ENCODE assay signal across 8 cellular contexts in genomic region chr5:132065351-132065937, GRCh38. TPM values are rescaled to one million over a fixed set of nuclear protein-coding genes. Genes with fewer than 3 reads are reported as not detected.
DNase-seq lines count a peak whose midpoint lies in the region; ATAC-seq, FAIRE-seq and TF ChIP-seq lines count a peak whose summit lies in the region.

No MANE protein-coding gene starts in this region.

- no peak overlapping the region for H2AFZ ChIP-seq in endothelial cell of umbilical vein (ENCODE audit: low read depth, low read length)

- no peaks in the 10 kb centered on the region for H3K27me3 ChIP-seq in endothelial cell of umbilical vein (ENCODE audit: control insufficient read depth in 2 of 2, insufficient read depth in 2 of 2, low read length in 2 of 2)

- dilution Hi-C loops in endothelial cell of umbilical vein (cut with MboI; ENCODE audit: extremely low pct_ligation_motif_present, low sequenced_read_pairs) = no loop called here

- no peaks in the 10 kb centered on the region for H3K9me3 Mint-ChIP-seq in activated CD4-positive, alpha-beta T cell treated with anti-CD3 and anti-CD28 coated beads, Interleukin-2, amount 10 ng/mL, durations not matched to agents 24 days and 14 days
- H3K9me3 Mint-ChIP-seq in naive B cell = no peaks in the 10 kb centered on the region

- ATAC-seq in naive B cell (ENCODE audit: low read depth in 2 of 2) (peak; percentile 46 to 52), sciatic nerve (no peak), HG03521 (IDR thresholded peaks at IDR 0.05; ENCODE audit: unreplicated experiment) (no peak)

- BruUV-seq in endothelial cell of umbilical vein (replicated peaks; lab: Mats Ljungman, UMichigan) = no TSS peak

- H3K36me3 Mint-ChIP-seq in activated CD4-positive, alpha-beta T cell treated with anti-CD3 and anti-CD28 coated beads, Interleukin-2, amount 10 ng/mL, durations not matched to agents 24 days and 14 days (ENCODE audit: low read depth) = no peaks in the 10 kb centered on the region
- no peaks in the 10 kb centered on the region for H3K36me3 Mint-ChIP-seq in naive B cell

- peaks cover 64% of the 10 kb centered on the region for H3K4me1 Mint-ChIP-seq in activated CD4-positive, alpha-beta T cell treated with anti-CD3 and anti-CD28 coated beads, Interleukin-2, amount 10 ng/mL, durations not matched to agents 24 days and 14 days
- peaks cover 8 to 15% (median 12%) of the 10 kb centered on the region in 3 donors for H3K4me1 Mint-ChIP-seq in naive B cell

- CTCF ChIA-PET in endothelial cell of umbilical vein (lab: Charles Lee) = interaction anchor here (0.8 to 3.7 kb wide), 22 partner anchors 8 to 476 kb away, joined by 3 to 32 read pairs (median 4); partner anchors contain the start of genes CSF2, P4HA2 and SLC22A4

- no peak overlapping the region for H3K27ac ChIP-seq in endothelial cell of umbilical vein (ENCODE audit: insufficient read depth, low read depth, low read length)

- intact Hi-C loops in activated CD4-positive, alpha-beta T cell treated with anti-CD3 and anti-CD28 coated beads, Interleukin-2, amount 10 ng/mL, durations not matched to agents 24 days and 14 days (cut with micrococcal nuclease) = loop anchor here (1.0 to 5.0 kb wide), 6 partner anchors 45 to 436 kb away; partner anchors contain the start of gene SLC22A5
- intact Hi-C loops in endothelial cell of umbilical vein (cut with micrococcal nuclease) (loop anchor here (1.0 to 2.0 kb wide), 10 partner anchors 21 to 319 kb away; partner anchors contain the start of genes P4HA2 and SLC22A5), sciatic nerve (cut with DNase I) (no loop called here)

- H3K4me1 ChIP-seq in endothelial cell of umbilical vein (ENCODE audit: control insufficient read depth, extremely low read depth, insufficient read depth, low read length) = peaks cover 5% of the 10 kb centered on the region

- H3K9ac ChIP-seq in endothelial cell of umbilical vein (replicated peaks; ENCODE audit: extremely low read depth, insufficient read depth, low read length) = no peak overlapping the region

- peak overlapping the region; percentile 66 for H3K27ac Mint-ChIP-seq in activated CD4-positive, alpha-beta T cell treated with anti-CD3 and anti-CD28 coated beads, Interleukin-2, amount 10 ng/mL, durations not matched to agents 24 days and 14 days
- H3K27ac Mint-ChIP-seq in naive B cell = peak overlapping the region in 2 of 6 donors; percentile 49 to 61

- peak; percentile 53 for TF ChIP-seq CTCF in D721Med (IDR thresholded peaks at IDR 0.05; ENCODE audit: insufficient read depth, missing control alignments)
- peak; percentile 72 to 75 for TF ChIP-seq CTCF in endothelial cell of umbilical vein (IDR thresholded peaks at IDR 0.05; ENCODE audit: extremely low read depth in 1 of 2, insufficient read depth in 1 of 2, low read depth in 1 of 2, low read length in 2 of 2)

- no peaks in the 10 kb centered on the region for H3K79me2 ChIP-seq in endothelial cell of umbilical vein (ENCODE audit: control insufficient read depth, insufficient read depth, low read length)

- H3K9me1 ChIP-seq in endothelial cell of umbilical vein (replicated peaks; ENCODE audit: control insufficient read depth, extremely low read depth, insufficient read depth, low read length) = no peaks in the 10 kb centered on the region

- POLR2A ChIA-PET in endothelial cell of umbilical vein (lab: Charles Lee) = no interaction called here

- no peak overlapping the region for H3K4me3 Mint-ChIP-seq in activated CD4-positive, alpha-beta T cell treated with anti-CD3 and anti-CD28 coated beads, Interleukin-2, amount 10 ng/mL, durations not matched to agents 24 days and 14 days
- H3K4me3 Mint-ChIP-seq in naive B cell = no peak overlapping the region

- H3K9me3 ChIP-seq in endothelial cell of umbilical vein (replicated peaks; ENCODE audit: control insufficient read depth, insufficient read depth, low read length) = no peaks in the 10 kb centered on the region

- DNase-seq in D721Med (ENCODE audit: insufficient read length, low spot score) (peak; percentile 51), H54 (ENCODE audit: insufficient read length, low spot score) (peak; percentile 78), NCI-H510A (lab: John Stamatoyannopoulos, UW) (peak; percentile 29), endothelial cell of umbilical vein (ENCODE audit: low read depth, low spot score) (peak; percentile 71), naive B cell (no peak), sciatic nerve (ENCODE audit: low spot score) (no peak)
- peak; percentile 86 for DNase-seq in activated CD4-positive, alpha-beta T cell treated with anti-CD3 and anti-CD28 coated beads, Interleukin-2, amount 10 ng/mL, durations not matched to agents 24 days and 14 days

- H3K27me3 Mint-ChIP-seq in activated CD4-positive, alpha-beta T cell treated with anti-CD3 and anti-CD28 coated beads, Interleukin-2, amount 10 ng/mL, durations not matched to agents 24 days and 14 days = no peaks in the 10 kb centered on the region
- no peaks in the 10 kb centered on the region for H3K27me3 Mint-ChIP-seq in naive B cell

- H3K36me3 ChIP-seq in endothelial cell of umbilical vein (ENCODE audit: control insufficient read depth in 2 of 2, extremely low read depth in 1 of 2, insufficient read depth in 2 of 2, low read length in 2 of 2) = no peaks in the 10 kb centered on the region

- TF ChIP-seq POLR2A in H54 (IDR thresholded peaks at IDR 0.05; ENCODE audit: low read depth, low read length) (no peak), endothelial cell of umbilical vein (IDR thresholded peaks at IDR 0.05; ENCODE audit: low read depth, low read length) (no peak)

- no peak overlapping the region for H3K4me3 ChIP-seq in endothelial cell of umbilical vein (replicated peaks in 1 of 3; ENCODE audit: insufficient read depth in 1 of 3, low read depth in 1 of 3, low read length in 3 of 3)

- FAIRE-seq in D721Med (lab: Jason Lieb, UNC) (no peak), H54 (lab: Jason Lieb, UNC) (peak; percentile 15), endothelial cell of umbilical vein (lab: Jason Lieb, UNC) (peak; percentile 84)

- no peaks in the 10 kb centered on the region for H4K20me1 ChIP-seq in endothelial cell of umbilical vein (replicated peaks; ENCODE audit: control insufficient read depth, extremely low read depth, insufficient read depth, low read length)

- no peak overlapping the region for H3K4me2 ChIP-seq in endothelial cell of umbilical vein (ENCODE audit: insufficient read depth, low read length)

TF ChIP-seq in endothelial cell of umbilical vein, 7 proteins besides CTCF, POLR2A, EP300 and RAD21 (continues in another document):
- TF ChIP-seq POLR2AphosphoS5 (IDR thresholded peaks at IDR 0.05; ENCODE audit: insufficient read depth, low read depth, low read length) = no peak
- no peak for TF ChIP-seq EZH2 (IDR thresholded peaks at IDR 0.05; ENCODE audit: borderline replicate concordance, low read depth, low read length, severe bottlenecking)
- no peak for TF ChIP-seq MAX (IDR thresholded peaks at IDR 0.05; ENCODE audit: insufficient read depth, insufficient read length)
- TF ChIP-seq MYC (IDR thresholded peaks at IDR 0.05; ENCODE audit: low read depth, low read length) = no peak
- TF ChIP-seq GATA2 (IDR thresholded peaks at IDR 0.05; ENCODE audit: insufficient read depth, insufficient read length, low read depth, low read length) = no peak
- TF ChIP-seq FOS (IDR thresholded peaks at IDR 0.05; ENCODE audit: borderline replicate concordance, insufficient read depth, low read length) = no peak

RNA-seq across cellular contexts. Expression of gene IL3, which starts 5.0 kb away (rescaled TPM):
- total RNA-seq in activated CD4-positive, alpha-beta T cell treated with anti-CD3 and anti-CD28 coated beads, Interleukin-2, amount 10 ng/mL, durations not matched to agents 24 days and 14 days = 67.7 and 71.3 TPM in 2 replicates
- total RNA-seq in endothelial cell of umbilical vein = not detected in 2 replicates
- not detected in 2 replicates for polyA plus RNA-seq in endothelial cell of umbilical vein
- polyA plus RNA-seq in endothelial cell of umbilical vein (2011; cell fraction: cytosol; rRNA removed) = not detected in 2 replicates
- polyA plus RNA-seq in endothelial cell of umbilical vein (2011; cell fraction: nucleus; rRNA removed) = not detected in 2 replicates
- polyA plus RNA-seq in endothelial cell of umbilical vein (2012) = not detected in 2 replicates
- polyA minus RNA-seq in endothelial cell of umbilical vein = not detected in 2 replicates
- polyA minus RNA-seq in endothelial cell of umbilical vein (2011; cell fraction: cytosol; rRNA and poly(A)+ RNA removed) = not detected
- not detected in 2 replicates for polyA minus RNA-seq in endothelial cell of umbilical vein (2011; cell fraction: nucleus; rRNA and poly(A)+ RNA removed)
- polyA plus RNA-seq in naive B cell (ENCODE audit: low read depth in 6 of 6) = not detected
- total RNA-seq in sciatic nerve = not detected

RNA-seq across cellular contexts. Expression of gene CSF2, which starts 8.1 kb away (rescaled TPM):
- 1,084 and 1,122 TPM in 2 replicates for total RNA-seq in activated CD4-positive, alpha-beta T cell treated with anti-CD3 and anti-CD28 coated beads, Interleukin-2, amount 10 ng/mL, durations not matched to agents 24 days and 14 days
- total RNA-seq in endothelial cell of umbilical vein (not detected in 2 replicates), sciatic nerve (not detected)
- polyA plus RNA-seq in endothelial cell of umbilical vein (not detected in 2 replicates), naive B cell (ENCODE audit: low read depth in 6 of 6) (not detected)
- 0.08 TPM in 1 of 2 replicates, not detected in the other for polyA plus RNA-seq in endothelial cell of umbilical vein (2011; cell fraction: cytosol; rRNA removed)
- polyA plus RNA-seq in endothelial cell of umbilical vein (2011; cell fraction: nucleus; rRNA removed) = not detected in 2 replicates
- polyA plus RNA-seq in endothelial cell of umbilical vein (2012) = 0.48 TPM in 1 of 2 replicates, not detected in the other
- not detected in 2 replicates for polyA minus RNA-seq in endothelial cell of umbilical vein
- not detected for polyA minus RNA-seq in endothelial cell of umbilical vein (2011; cell fraction: cytosol; rRNA and poly(A)+ RNA removed)
- polyA minus RNA-seq in endothelial cell of umbilical vein (2011; cell fraction: nucleus; rRNA and poly(A)+ RNA removed) = not detected in 2 replicates

RNA-seq across cellular contexts. Expression of gene ACSL6, which starts 54.0 kb away (rescaled TPM):
- 36.9 and 39.6 TPM in 2 replicates for total RNA-seq in activated CD4-positive, alpha-beta T cell treated with anti-CD3 and anti-CD28 coated beads, Interleukin-2, amount 10 ng/mL, durations not matched to agents 24 days and 14 days
- not detected in 2 replicates for total RNA-seq in endothelial cell of umbilical vein
- polyA plus RNA-seq in endothelial cell of umbilical vein = not detected in 2 replicates
- polyA plus RNA-seq in endothelial cell of umbilical vein (2011; cell fraction: cytosol; rRNA removed) = not detected in 2 replicates
- polyA plus RNA-seq in endothelial cell of umbilical vein (2011; cell fraction: nucleus; rRNA removed) = not detected in 2 replicates
- not detected in 2 replicates for polyA plus RNA-seq in endothelial cell of umbilical vein (2012)
- not detected in 2 replicates for polyA minus RNA-seq in endothelial cell of umbilical vein
- not detected for polyA minus RNA-seq in endothelial cell of umbilical vein (2011; cell fraction: cytosol; rRNA and poly(A)+ RNA removed)
- not detected in 2 replicates for polyA minus RNA-seq in endothelial cell of umbilical vein (2011; cell fraction: nucleus; rRNA and poly(A)+ RNA removed)
- polyA plus RNA-seq in naive B cell (ENCODE audit: low read depth in 6 of 6) = under 1 TPM in 1 of 6 donors, not detected in 5; 0.16 TPM
- 3.3 TPM for total RNA-seq in sciatic nerve

Comparison
In these comparisons a context has a peak if more than half of its experiments do, and no peak if none do; other contexts are left out.
1. DNase-seq: peak in D721Med (single experiment), H54 (single experiment), NCI-H510A (single experiment), activated CD4-positive, alpha-beta T cell treated with anti-CD3 and anti-CD28 coated beads, Interleukin-2, amount 10 ng/mL, durations not matched to agents 24 days and 14 days (single experiment) and endothelial cell of umbilical vein (single experiment); none in naive B cell (single experiment) and sciatic nerve (single experiment).
2. ATAC-seq: peak in naive B cell (2 of 2); none in sciatic nerve (single experiment) and HG03521 (single experiment).
3. RNA of gene IL3, which starts 5.0 kb away (total RNA-seq): 67.7 to 71.3 TPM in activated CD4-positive, alpha-beta T cell treated with anti-CD3 and anti-CD28 coated beads, Interleukin-2, amount 10 ng/mL, durations not matched to agents 24 days and 14 days; not detected in endothelial cell of umbilical vein and not detected in sciatic nerve (single experiment); every median in the first group is over 10 times any median in the second.
4. RNA of gene CSF2, which starts 8.1 kb away (total RNA-seq): 1,084 to 1,122 TPM in activated CD4-positive, alpha-beta T cell treated with anti-CD3 and anti-CD28 coated beads, Interleukin-2, amount 10 ng/mL, durations not matched to agents 24 days and 14 days; not detected in endothelial cell of umbilical vein and not detected in sciatic nerve (single experiment); every median in the first group is over 100 times any median in the second.